Comparison of ENCODE assay signal across 2 cellular contexts in genomic region chr16:30794634-30795033, GRCh38.
TF ChIP-seq lines count a peak whose summit lies in the region.

No MANE protein-coding gene starts in this region.

TF ChIP-seq in IMR-90, 13 proteins besides CTCF, POLR2A, EP300 and RAD21:
- TF ChIP-seq ELK1 (IDR thresholded peaks at IDR 0.05; ENCODE audit: borderline replicate concordance, low read depth, low read length) (no peak), RFX5 (IDR thresholded peaks at IDR 0.05; ENCODE audit: low read depth, low read length) (no peak), MAFK (IDR thresholded peaks at IDR 0.05; ENCODE audit: low read depth, low read length) (no peak), BHLHE40 (IDR thresholded peaks at IDR 0.05; ENCODE audit: low read depth, low read length) (no peak), CEBPB (IDR thresholded peaks at IDR 0.05; ENCODE audit: low read depth, low read length) (no peak), MXI1 (IDR thresholded peaks at IDR 0.05; ENCODE audit: borderline replicate concordance, low read depth, low read length) (no peak)
TF ChIP-seq in IMR-90: peak in this region for 0.

TF ChIP-seq in K562, 482 proteins besides CTCF, POLR2A, EP300 and RAD21:
- TF ChIP-seq ZNF263 (CRISPR knock-in tag; IDR thresholded peaks at IDR 0.05; ENCODE audit: borderline replicate concordance) (peak; percentile 63; the same call in 1 of the 2 replicates), MGA (IDR thresholded peaks at IDR 0.05) (no peak), EGR1 (conservative IDR thresholded peaks at IDR 0.05) (peak; percentile 44), CHD2 (IDR thresholded peaks at IDR 0.05; ENCODE audit: low read depth, low read length) (no peak)
